Comparison of ENCODE assay signal across 9 cellular contexts in the genomic region with DNA sequence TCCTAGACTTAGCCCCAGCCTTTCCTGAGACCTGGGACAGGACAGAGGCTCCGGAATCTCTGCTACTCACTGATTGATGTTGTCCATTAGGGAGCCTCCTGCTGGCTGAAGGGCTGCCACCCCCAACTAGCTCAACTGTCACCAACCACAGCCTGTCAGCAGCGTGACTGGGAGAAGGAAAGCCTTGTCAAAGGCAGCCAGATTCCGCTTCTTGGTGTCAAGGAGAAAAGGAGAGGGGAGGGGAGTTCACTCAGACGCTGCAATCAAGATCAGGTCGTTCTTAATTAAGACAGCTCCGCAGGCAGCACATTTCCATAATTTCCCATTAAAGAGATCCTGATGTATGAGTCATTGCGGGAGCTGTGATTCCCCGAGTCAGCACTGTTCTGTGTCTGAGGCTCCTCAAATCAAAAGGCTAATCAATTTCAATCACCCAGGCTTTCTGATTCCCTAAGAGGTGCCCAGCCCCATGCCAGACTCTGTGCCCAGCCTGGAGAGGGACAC.
DNase-seq lines count a peak whose midpoint lies in the region; ATAC-seq and TF ChIP-seq lines count a peak whose summit lies in the region.
"Had no signal": no experiment of that assay in that cellular context is flagged by ENCODE, and none has a peak within 500 bp of the region (broad histone marks: within the 10 kb centered on the region; RNA-seq: fewer than 3 reads in every experiment).

No MANE protein-coding gene starts in this region.

- peaks cover 9% of the 10 kb centered on the region for H3K9me3 Mint-ChIP-seq in Caco-2 (ENCODE audit: unreplicated experiment)
- H3K9me3 Mint-ChIP-seq in naive B cell, result peaks cover 0 to 7% (median under 1%) of the 10 kb centered on the region in 7 donors
- H3K9me3 Mint-ChIP-seq in activated naive CD8-positive, alpha-beta T cell treated with anti-CD3 and anti-CD28 coated beads for 36 hours, result no peaks in the 10 kb centered on the region

- BruUV-seq in Caco-2 (replicated peaks; lab: Mats Ljungman, UMichigan), result no TSS peak

- CTCF ChIA-PET in Caco-2 (lab: Charles Lee), result interaction anchor here (0.6 to 4.3 kb wide), 7 partner anchors 26 to 218 kb away, joined by 3 to 38 read pairs (median 3); no protein-coding TSS in a partner anchor

- intact Hi-C loops in Caco-2 (cut with micrococcal nuclease; ENCODE audit: unreplicated experiment), result no loop called here

- H3K4me3 ChIP-seq in Caco-2 (ENCODE audit: low read depth, low read length), result no peak overlapping the region

- H3K36me3 Mint-ChIP-seq in Caco-2 (ENCODE audit: insufficient read depth, unreplicated experiment) (no peaks in the 10 kb centered on the region), naive B cell (peaks cover 2 to 8% of the 10 kb centered on the region in 2 donors)
- H3K36me3 Mint-ChIP-seq in activated naive CD8-positive, alpha-beta T cell treated with anti-CD3 and anti-CD28 coated beads for 36 hours, result no peaks in the 10 kb centered on the region

- H3K4me1 ChIP-seq in Caco-2, result peaks cover 22% of the 10 kb centered on the region

- H3K27ac Mint-ChIP-seq in Caco-2 (ENCODE audit: unreplicated experiment), result peak overlapping the region; percentile 17
- H3K27ac Mint-ChIP-seq in naive B cell, result peak overlapping the region in 2 of 6 donors; percentile 19 to 65
- H3K27ac Mint-ChIP-seq in activated naive CD8-positive, alpha-beta T cell treated with anti-CD3 and anti-CD28 coated beads for 36 hours, result no peak overlapping the region

- H3K36me3 ChIP-seq in Caco-2 (ENCODE audit: control insufficient read depth, insufficient read depth, low read length), result no peaks in the 10 kb centered on the region

- TF ChIP-seq POLR2A in erythroblast (IDR thresholded peaks at IDR 0.05; ENCODE audit: low read length), result no peak

- ATAC-seq in naive B cell (ENCODE audit: low read depth in 2 of 2), result peak in 1 of 2 donors; percentile 42
- ATAC-seq in GM18907 (IDR thresholded peaks at IDR 0.05; ENCODE audit: unreplicated experiment), result no peak
- ATAC-seq in HG02970 (IDR thresholded peaks at IDR 0.05; ENCODE audit: low FRiP score, unreplicated experiment), result no peak

- DNase-seq in Caco-2 (peak; percentile 49 to 56), NCI-H2227 (lab: John Stamatoyannopoulos, UW; ENCODE audit: unreplicated experiment) (peak; percentile 31), erythroblast (lab: John Stamatoyannopoulos, UW) (peak; percentile 12 to 26), naive B cell (no peak), NCI-H1436 (lab: John Stamatoyannopoulos, UW) (no peak)
- no peak for DNase-seq in activated naive CD8-positive, alpha-beta T cell treated with anti-CD3 and anti-CD28 coated beads for 36 hours
- DNase-seq: SIG-M5 had no signal

- no peaks in the 10 kb centered on the region for H3K27me3 Mint-ChIP-seq in Caco-2 (ENCODE audit: insufficient read depth, unreplicated experiment)
- peaks cover 20 to 36% (median 25%) of the 10 kb centered on the region in 3 donors for H3K27me3 Mint-ChIP-seq in naive B cell
- H3K27me3 Mint-ChIP-seq in activated naive CD8-positive, alpha-beta T cell treated with anti-CD3 and anti-CD28 coated beads for 36 hours, result peaks cover 25% of the 10 kb centered on the region

- no peaks in the 10 kb centered on the region for H3K27me3 ChIP-seq in Caco-2 (replicated peaks; ENCODE audit: control insufficient read depth, insufficient read depth, low read length)

- peak in 1 of 2 experiments; percentile 49 for TF ChIP-seq CTCF in Caco-2 (IDR thresholded peaks at IDR 0.05; ENCODE audit: insufficient read depth in 1 of 2, low read depth in 1 of 2, low read length in 1 of 2, severe bottlenecking in 1 of 2, unreplicated experiment in 1 of 2)

- H3K4me1 Mint-ChIP-seq in Caco-2 (ENCODE audit: low read depth, unreplicated experiment) (peaks cover 22% of the 10 kb centered on the region), naive B cell (peaks cover 26 to 33% (median 30%) of the 10 kb centered on the region in 3 donors)
- no peaks in the 10 kb centered on the region for H3K4me1 Mint-ChIP-seq in activated naive CD8-positive, alpha-beta T cell treated with anti-CD3 and anti-CD28 coated beads for 36 hours

- H3K4me3 Mint-ChIP-seq in Caco-2 (ENCODE audit: unreplicated experiment) (no peak overlapping the region), naive B cell (peak overlapping the region in 5 of 8 donors; percentile 21 to 76 (median 35))
- no peak overlapping the region for H3K4me3 Mint-ChIP-seq in activated naive CD8-positive, alpha-beta T cell treated with anti-CD3 and anti-CD28 coated beads for 36 hours

- H3K9me3 ChIP-seq in Caco-2, result no peaks in the 10 kb centered on the region

- POLR2A ChIA-PET in Caco-2 (lab: Charles Lee), result interaction anchor here (0.8 to 1.2 kb wide), 2 partner anchors 20 to 77 kb away, joined by 3 to 6 read pairs; no protein-coding TSS in a partner anchor

Comparison
In these comparisons a context has a peak if more than half of its experiments do, and no peak if none do; other contexts are left out.
1. DNase-seq: peak in Caco-2 (2 of 2), NCI-H2227 (single experiment) and erythroblast (2 of 2); none in naive B cell (single experiment), activated naive CD8-positive, alpha-beta T cell treated with anti-CD3 and anti-CD28 coated beads for 36 hours (single experiment) and NCI-H1436 (single experiment).
2. H3K4me3 Mint-ChIP-seq: peak in naive B cell (5 of 8); none in Caco-2 (single experiment) and activated naive CD8-positive, alpha-beta T cell treated with anti-CD3 and anti-CD28 coated beads for 36 hours (single experiment).